ENCODE assay signal across 1 cellular context in the genomic region with DNA sequence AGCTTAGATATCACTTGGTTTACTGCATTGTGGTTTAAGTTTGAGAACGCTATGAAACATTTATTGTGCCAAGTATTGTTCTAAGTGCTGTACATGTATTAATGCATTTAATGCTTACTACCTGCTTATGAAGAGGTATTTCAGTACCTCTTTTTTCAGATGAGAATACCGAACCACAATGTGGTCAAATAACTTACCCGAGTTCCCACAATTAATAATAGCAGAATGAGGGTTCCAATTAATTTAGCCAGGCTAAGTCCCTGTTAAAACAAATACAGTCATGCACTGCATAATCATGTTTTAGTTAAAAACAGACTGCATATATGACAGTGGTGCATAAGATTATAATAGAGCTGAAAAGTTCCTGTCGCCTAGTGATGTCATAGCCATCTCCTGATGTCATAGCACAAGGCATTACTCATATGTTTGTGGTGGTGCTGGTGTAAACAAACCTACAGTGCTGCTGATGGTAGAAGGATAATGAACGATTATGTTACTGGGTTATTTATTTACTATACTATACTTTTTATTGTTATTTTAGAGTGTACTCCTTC.
TF ChIP-seq lines count a peak whose summit lies in the region.

No MANE protein-coding gene starts in this region.

TF ChIP-seq in HEK293, 187 proteins besides CTCF, POLR2A, EP300 and RAD21 (continued from another document):
- TF ChIP-seq, protein P1, sequence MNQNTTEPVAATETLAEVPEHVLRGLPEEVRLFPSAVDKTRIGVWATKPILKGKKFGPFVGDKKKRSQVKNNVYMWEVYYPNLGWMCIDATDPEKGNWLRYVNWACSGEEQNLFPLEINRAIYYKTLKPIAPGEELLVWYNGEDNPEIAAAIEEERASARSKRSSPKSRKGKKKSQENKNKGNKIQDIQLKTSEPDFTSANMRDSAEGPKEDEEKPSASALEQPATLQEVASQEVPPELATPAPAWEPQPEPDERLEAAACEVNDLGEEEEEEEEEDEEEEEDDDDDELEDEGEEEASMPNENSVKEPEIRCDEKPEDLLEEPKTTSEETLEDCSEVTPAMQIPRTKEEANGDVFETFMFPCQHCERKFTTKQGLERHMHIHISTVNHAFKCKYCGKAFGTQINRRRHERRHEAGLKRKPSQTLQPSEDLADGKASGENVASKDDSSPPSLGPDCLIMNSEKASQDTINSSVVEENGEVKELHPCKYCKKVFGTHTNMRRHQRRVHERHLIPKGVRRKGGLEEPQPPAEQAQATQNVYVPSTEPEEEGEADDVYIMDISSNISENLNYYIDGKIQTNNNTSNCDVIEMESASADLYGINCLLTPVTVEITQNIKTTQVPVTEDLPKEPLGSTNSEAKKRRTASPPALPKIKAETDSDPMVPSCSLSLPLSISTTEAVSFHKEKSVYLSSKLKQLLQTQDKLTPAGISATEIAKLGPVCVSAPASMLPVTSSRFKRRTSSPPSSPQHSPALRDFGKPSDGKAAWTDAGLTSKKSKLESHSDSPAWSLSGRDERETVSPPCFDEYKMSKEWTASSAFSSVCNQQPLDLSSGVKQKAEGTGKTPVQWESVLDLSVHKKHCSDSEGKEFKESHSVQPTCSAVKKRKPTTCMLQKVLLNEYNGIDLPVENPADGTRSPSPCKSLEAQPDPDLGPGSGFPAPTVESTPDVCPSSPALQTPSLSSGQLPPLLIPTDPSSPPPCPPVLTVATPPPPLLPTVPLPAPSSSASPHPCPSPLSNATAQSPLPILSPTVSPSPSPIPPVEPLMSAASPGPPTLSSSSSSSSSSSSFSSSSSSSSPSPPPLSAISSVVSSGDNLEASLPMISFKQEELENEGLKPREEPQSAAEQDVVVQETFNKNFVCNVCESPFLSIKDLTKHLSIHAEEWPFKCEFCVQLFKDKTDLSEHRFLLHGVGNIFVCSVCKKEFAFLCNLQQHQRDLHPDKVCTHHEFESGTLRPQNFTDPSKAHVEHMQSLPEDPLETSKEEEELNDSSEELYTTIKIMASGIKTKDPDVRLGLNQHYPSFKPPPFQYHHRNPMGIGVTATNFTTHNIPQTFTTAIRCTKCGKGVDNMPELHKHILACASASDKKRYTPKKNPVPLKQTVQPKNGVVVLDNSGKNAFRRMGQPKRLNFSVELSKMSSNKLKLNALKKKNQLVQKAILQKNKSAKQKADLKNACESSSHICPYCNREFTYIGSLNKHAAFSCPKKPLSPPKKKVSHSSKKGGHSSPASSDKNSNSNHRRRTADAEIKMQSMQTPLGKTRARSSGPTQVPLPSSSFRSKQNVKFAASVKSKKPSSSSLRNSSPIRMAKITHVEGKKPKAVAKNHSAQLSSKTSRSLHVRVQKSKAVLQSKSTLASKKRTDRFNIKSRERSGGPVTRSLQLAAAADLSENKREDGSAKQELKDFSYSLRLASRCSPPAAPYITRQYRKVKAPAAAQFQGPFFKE (tag by site-specific recombination; IDR thresholded peaks at IDR 0.05; ENCODE audit: borderline replicate concordance): no peak
- TF ChIP-seq ZNF654 (tag by site-specific recombination; IDR thresholded peaks at IDR 0.05; ENCODE audit: low read depth): no peak
- TF ChIP-seq ZNF791 (tag by site-specific recombination; IDR thresholded peaks at IDR 0.05): no peak
- no peak for TF ChIP-seq ZSCAN18 (tag by site-specific recombination; IDR thresholded peaks at IDR 0.05)
- no peak for TF ChIP-seq ZFP69B (tag by site-specific recombination; IDR thresholded peaks at IDR 0.05)
- TF ChIP-seq ZNF629 (tag by site-specific recombination; IDR thresholded peaks at IDR 0.05): peak; percentile 97
- no peak for TF ChIP-seq ZNF621 (tag by site-specific recombination; IDR thresholded peaks at IDR 0.05)
- no peak for TF ChIP-seq ZNF513 (tag by site-specific recombination; IDR thresholded peaks at IDR 0.05)
- TF ChIP-seq ZNF623 (tag by site-specific recombination; IDR thresholded peaks at IDR 0.05): no peak
- TF ChIP-seq ZNF843 (tag by site-specific recombination; IDR thresholded peaks at IDR 0.05): no peak
- 0 out of 2 replicates have a peak, but pooled peaks have one; percentile 11 for TF ChIP-seq ZNF335 (tag by site-specific recombination; conservative IDR thresholded peaks at IDR 0.05)
- no peak for TF ChIP-seq KLF8 (tag by site-specific recombination; IDR thresholded peaks at IDR 0.05)
- TF ChIP-seq, protein P2, sequence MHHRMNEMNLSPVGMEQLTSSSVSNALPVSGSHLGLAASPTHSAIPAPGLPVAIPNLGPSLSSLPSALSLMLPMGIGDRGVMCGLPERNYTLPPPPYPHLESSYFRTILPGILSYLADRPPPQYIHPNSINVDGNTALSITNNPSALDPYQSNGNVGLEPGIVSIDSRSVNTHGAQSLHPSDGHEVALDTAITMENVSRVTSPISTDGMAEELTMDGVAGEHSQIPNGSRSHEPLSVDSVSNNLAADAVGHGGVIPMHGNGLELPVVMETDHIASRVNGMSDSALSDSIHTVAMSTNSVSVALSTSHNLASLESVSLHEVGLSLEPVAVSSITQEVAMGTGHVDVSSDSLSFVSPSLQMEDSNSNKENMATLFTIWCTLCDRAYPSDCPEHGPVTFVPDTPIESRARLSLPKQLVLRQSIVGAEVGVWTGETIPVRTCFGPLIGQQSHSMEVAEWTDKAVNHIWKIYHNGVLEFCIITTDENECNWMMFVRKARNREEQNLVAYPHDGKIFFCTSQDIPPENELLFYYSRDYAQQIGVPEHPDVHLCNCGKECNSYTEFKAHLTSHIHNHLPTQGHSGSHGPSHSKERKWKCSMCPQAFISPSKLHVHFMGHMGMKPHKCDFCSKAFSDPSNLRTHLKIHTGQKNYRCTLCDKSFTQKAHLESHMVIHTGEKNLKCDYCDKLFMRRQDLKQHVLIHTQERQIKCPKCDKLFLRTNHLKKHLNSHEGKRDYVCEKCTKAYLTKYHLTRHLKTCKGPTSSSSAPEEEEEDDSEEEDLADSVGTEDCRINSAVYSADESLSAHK (tag by site-specific recombination; IDR thresholded peaks at IDR 0.05): no peak
- TF ChIP-seq ZNF394 (tag by site-specific recombination; IDR thresholded peaks at IDR 0.05; ENCODE audit: borderline replicate concordance): no peak
- no peak for TF ChIP-seq ZNF146 (tag by site-specific recombination; IDR thresholded peaks at IDR 0.05)
- no peak for TF ChIP-seq ZNF132 (tag by site-specific recombination; IDR thresholded peaks at IDR 0.05; ENCODE audit: borderline replicate concordance)
- peak; percentile 94 for TF ChIP-seq ZBTB21 (tag by site-specific recombination; IDR thresholded peaks at IDR 0.05)
- TF ChIP-seq ZNF133 (tag by site-specific recombination; IDR thresholded peaks at IDR 0.05): no peak
- TF ChIP-seq ATF2 (tag by site-specific recombination; IDR thresholded peaks at IDR 0.05; ENCODE audit: low read depth): peak; percentile 74
- TF ChIP-seq SCRT1 (tag by site-specific recombination; IDR thresholded peaks at IDR 0.05; ENCODE audit: borderline replicate concordance): no peak
- no peak for TF ChIP-seq SP2 (tag by site-specific recombination; IDR thresholded peaks at IDR 0.05)
- TF ChIP-seq ZNF473 (tag by site-specific recombination; IDR thresholded peaks at IDR 0.05): no peak
- TF ChIP-seq KLF9 (tag by site-specific recombination; IDR thresholded peaks at IDR 0.05; ENCODE audit: low read depth): no peak
- TF ChIP-seq ZBTB44 (tag by site-specific recombination; IDR thresholded peaks at IDR 0.05): no peak
- no peak for TF ChIP-seq PATZ1 (tag by site-specific recombination; IDR thresholded peaks at IDR 0.05)
- no peak for TF ChIP-seq SP3 (tag by site-specific recombination; IDR thresholded peaks at IDR 0.05)
- no peak for TF ChIP-seq ZNF140 (tag by site-specific recombination; IDR thresholded peaks at IDR 0.05)
- TF ChIP-seq ZNF585B (tag by site-specific recombination; IDR thresholded peaks at IDR 0.05): no peak
- TF ChIP-seq ZNF561 (tag by site-specific recombination; IDR thresholded peaks at IDR 0.05; ENCODE audit: borderline replicate concordance): 0 out of 2 replicates have a peak, but pooled peaks have one; percentile 51
- TF ChIP-seq ZNF211 (tag by site-specific recombination; IDR thresholded peaks at IDR 0.05; ENCODE audit: low read depth): no peak
- TF ChIP-seq TCF7L2 (IDR thresholded peaks at IDR 0.05; ENCODE audit: borderline replicate concordance, low read depth, low read length): no peak
- TF ChIP-seq ZNF175 (tag by site-specific recombination; IDR thresholded peaks at IDR 0.05): no peak
- no peak for TF ChIP-seq ZNF19 (tag by site-specific recombination; IDR thresholded peaks at IDR 0.05; ENCODE audit: low read depth)
- TF ChIP-seq ZIC2 (tag by site-specific recombination; IDR thresholded peaks at IDR 0.05): no peak
- no peak for TF ChIP-seq ZNF768 (tag by site-specific recombination; IDR thresholded peaks at IDR 0.05)
- TF ChIP-seq ZNF580 (tag by site-specific recombination; IDR thresholded peaks at IDR 0.05): no peak
- no peak for TF ChIP-seq ZNF571 (tag by site-specific recombination; IDR thresholded peaks at IDR 0.05)
- TF ChIP-seq, protein P3, sequence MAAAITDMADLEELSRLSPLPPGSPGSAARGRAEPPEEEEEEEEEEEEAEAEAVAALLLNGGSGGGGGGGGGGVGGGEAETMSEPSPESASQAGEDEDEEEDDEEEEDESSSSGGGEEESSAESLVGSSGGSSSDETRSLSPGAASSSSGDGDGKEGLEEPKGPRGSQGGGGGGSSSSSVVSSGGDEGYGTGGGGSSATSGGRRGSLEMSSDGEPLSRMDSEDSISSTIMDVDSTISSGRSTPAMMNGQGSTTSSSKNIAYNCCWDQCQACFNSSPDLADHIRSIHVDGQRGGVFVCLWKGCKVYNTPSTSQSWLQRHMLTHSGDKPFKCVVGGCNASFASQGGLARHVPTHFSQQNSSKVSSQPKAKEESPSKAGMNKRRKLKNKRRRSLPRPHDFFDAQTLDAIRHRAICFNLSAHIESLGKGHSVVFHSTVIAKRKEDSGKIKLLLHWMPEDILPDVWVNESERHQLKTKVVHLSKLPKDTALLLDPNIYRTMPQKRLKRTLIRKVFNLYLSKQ (tag by site-specific recombination; IDR thresholded peaks at IDR 0.05; ENCODE audit: borderline replicate concordance): no peak
